In genomic region chr11:36594316-36594989, GRCh38 we compare ENCODE assay signal across 8 cellular contexts. TPM values are rescaled to one million over a fixed set of nuclear protein-coding genes. Genes with fewer than 3 reads are reported as not detected.
A peak's percentile ranks its signal among the peaks of the same experiment; 100 is the strongest.
DNase-seq lines count a peak whose midpoint lies in the region; ATAC-seq and TF ChIP-seq lines count a peak whose summit lies in the region.

Gene IFTAP, plus strand, starts transcription at chr11:36594502. Its CDS starts 15,602 bp downstream, at chr11:36610104.

- H3K9me3 Mint-ChIP-seq in stimulated activated naive CD8-positive, alpha-beta T cell treated with anti-CD3 and anti-CD28 coated beads, Interleukin-15, amount 100 ng/mL, for 72 hours, result no peaks in the 10 kb centered on the region

- peak; percentile 81 for DNase-seq in AG08396 (ENCODE audit: low spot score)
- DNase-seq in NCI-H510A (lab: John Stamatoyannopoulos, UW), result peak; percentile 48
- peak; percentile 74 for DNase-seq in activated CD8-positive, alpha-beta memory T cell treated with anti-CD3 and anti-CD28 coated beads for 24 hours
- DNase-seq in epithelial cell of proximal tubule (ENCODE audit: low read depth), result peak; percentile 87
- DNase-seq in mesenteric fat pad (ENCODE audit: low spot score), result no peak
- peak; percentile 10 to 18 for DNase-seq in stimulated activated naive CD8-positive, alpha-beta T cell treated with anti-CD3 and anti-CD28 coated beads, Interleukin-15, amount 100 ng/mL, for 72 hours

- peak within 1 kb of the TSS in 1 of 2 donors; percentile 19 for H3K27ac Mint-ChIP-seq in stimulated activated naive CD8-positive, alpha-beta T cell treated with anti-CD3 and anti-CD28 coated beads, Interleukin-15, amount 100 ng/mL, for 72 hours

- peak within 1 kb of the TSS; percentile 79 to 90 for H3K4me3 Mint-ChIP-seq in stimulated activated naive CD8-positive, alpha-beta T cell treated with anti-CD3 and anti-CD28 coated beads, Interleukin-15, amount 100 ng/mL, for 72 hours

- peak; percentile 75 for ATAC-seq in GM18909 (IDR thresholded peaks at IDR 0.05; ENCODE audit: poor library complexity, unreplicated experiment)
- ATAC-seq in HG03354 (IDR thresholded peaks at IDR 0.05; ENCODE audit: poor library complexity, severe bottlenecking, unreplicated experiment), result peak; percentile 68
- ATAC-seq in stimulated activated naive CD8-positive, alpha-beta T cell treated with anti-CD3 and anti-CD28 coated beads, Interleukin-15, amount 100 ng/mL, for 72 hours, result peak; percentile 65

- peaks cover 9% of the 10 kb centered on the region for H3K4me1 Mint-ChIP-seq in stimulated activated naive CD8-positive, alpha-beta T cell treated with anti-CD3 and anti-CD28 coated beads, Interleukin-15, amount 100 ng/mL, for 72 hours

- peak within 1 kb of the TSS; percentile 77 for H3K4me3 ChIP-seq in epithelial cell of proximal tubule (ENCODE audit: low read depth, low read length)

- peaks cover 46% of the 10 kb centered on the region for H3K27me3 Mint-ChIP-seq in stimulated activated naive CD8-positive, alpha-beta T cell treated with anti-CD3 and anti-CD28 coated beads, Interleukin-15, amount 100 ng/mL, for 72 hours

- no peak for TF ChIP-seq CTCF in epithelial cell of proximal tubule (conservative IDR thresholded peaks at IDR 0.05; ENCODE audit: low read depth, low read length)

RNA-seq across cellular contexts. Expression of gene IFTAP, which starts in this region (rescaled TPM):
- total RNA-seq in epithelial cell of proximal tubule, result 13.2 and 19.7 TPM in 2 replicates
- 11.3 TPM for total RNA-seq in mesenteric fat pad
